In the genomic region with DNA sequence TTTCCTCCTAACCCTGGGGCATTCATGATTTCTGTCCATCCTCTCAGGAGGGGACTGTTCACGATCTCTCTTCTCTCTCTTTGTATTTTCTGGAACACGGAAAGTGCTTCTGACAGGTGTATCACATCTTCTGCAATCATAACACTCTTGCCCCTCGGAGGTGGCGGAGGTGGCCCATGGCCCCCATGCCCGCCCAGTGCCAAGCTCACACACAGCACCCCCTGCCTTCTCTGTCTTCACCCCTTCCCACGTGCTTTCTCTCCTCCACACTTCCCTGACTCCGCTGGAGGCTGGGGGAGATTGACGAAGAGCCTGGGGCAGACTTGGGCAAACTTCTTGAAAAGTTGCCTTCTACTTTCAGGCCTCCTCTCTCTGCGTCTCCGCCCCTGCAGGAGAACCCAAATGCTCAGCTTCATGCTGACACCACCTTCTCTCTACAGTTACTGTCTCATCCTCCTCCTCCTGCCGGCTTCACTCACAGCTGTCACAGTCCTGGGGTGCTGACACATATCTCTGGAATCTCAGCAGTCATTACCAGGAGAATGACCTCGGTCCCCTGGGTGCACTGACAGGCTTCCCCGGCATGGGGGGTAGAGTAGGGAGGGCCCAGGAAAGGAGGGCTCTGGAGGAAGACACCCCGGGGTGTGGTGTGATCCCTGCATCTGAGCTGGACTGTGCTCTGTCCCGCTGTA, we compare ENCODE assay signal across 15 cellular contexts.
A peak's percentile ranks its signal among the peaks of the same experiment; 100 is the strongest.
DNase-seq lines count a peak whose midpoint lies in the region; ATAC-seq and TF ChIP-seq lines count a peak whose summit lies in the region.
"Had no signal": no experiment of that assay in that cellular context is flagged by ENCODE, and none has a peak within 500 bp of the region (broad histone marks: within the 10 kb centered on the region; RNA-seq: fewer than 3 reads in every experiment).

No MANE protein-coding gene starts in this region.

- H3K27me3 Mint-ChIP-seq in GM23338 (ENCODE audit: insufficient read depth, low read depth, poor library complexity) (peaks cover 12% of the 10 kb centered on the region), H9 (ENCODE audit: low read depth) (peaks cover 1% of the 10 kb centered on the region)

- no peak overlapping the region for H3K18ac ChIP-seq in H9 (ENCODE audit: insufficient read length, low read depth, low read length)

- H3K4me2 ChIP-seq in GM23338 (no peak overlapping the region), H9 (ENCODE audit: insufficient read depth, insufficient read length, low read length) (no peak overlapping the region)

- H3K23me2 ChIP-seq in H9 (ENCODE audit: insufficient read length, low read depth, low read length, poor library complexity, severe bottlenecking), result no peaks in the 10 kb centered on the region

- no peaks in the 10 kb centered on the region for H3K27me3 ChIP-seq in GM23338 (ENCODE audit: insufficient read depth)
- H3K27me3 ChIP-seq in H9 (ENCODE audit: insufficient read depth, low read length), result no peaks in the 10 kb centered on the region

- H3K27ac ChIP-seq in GM23338 (ENCODE audit: low read depth), result no peak overlapping the region
- no peak overlapping the region for H3K27ac ChIP-seq in H9 (ENCODE audit: insufficient read length, low read depth, low read length)
- H3K27ac ChIP-seq: tibial artery had no signal

- H3K14ac ChIP-seq in H9 (ENCODE audit: insufficient read depth, low read length), result no peak overlapping the region; the same call in 1 of the 2 replicates

- ATAC-seq in GM23338, result peak; percentile 13; the same call in 2 of the 3 replicates
- ATAC-seq: activated CD8-positive, alpha-beta T cell treated with anti-CD3 and anti-CD28 coated beads, Interleukin-2, amount 10 ng/mL, durations not matched to agents 7 days and 5 days; effector memory CD8-positive, alpha-beta T cell had no signal

- H3K79me1 ChIP-seq in H9 (ENCODE audit: insufficient read depth, low read depth, low read length, poor library complexity, severe bottlenecking), result no peaks in the 10 kb centered on the region

- H2BK12ac ChIP-seq in H9 (ENCODE audit: insufficient read length, low read depth, low read length), result no peak overlapping the region

- H2BK5ac ChIP-seq in H9 (ENCODE audit: insufficient read length, low read length), result no peak overlapping the region

- H3K9me2 ChIP-seq in GM23338 (ENCODE audit: insufficient read depth), result no peaks in the 10 kb centered on the region

- H3K9me3 Mint-ChIP-seq in GM23338 (no peaks in the 10 kb centered on the region), H9 (no peaks in the 10 kb centered on the region)
- H3K9me3 Mint-ChIP-seq: brain; effector memory CD8-positive, alpha-beta T cell had no signal

- no peak overlapping the region for H3T11ph ChIP-seq in H9 (ENCODE audit: low read length)

- no peak overlapping the region for H2BK120ac ChIP-seq in H9 (ENCODE audit: low read depth, low read length, poor library complexity, severe bottlenecking)

- peak; percentile 92 for DNase-seq in A172 (ENCODE audit: low spot score)
- DNase-seq in GM23338 (ENCODE audit: low spot score), result no peak
- DNase-seq in RKO (ENCODE audit: low spot score), result peak; percentile 3
- peak; percentile 56 for DNase-seq in glomerular visceral epithelial cell (ENCODE audit: extremely low spot score)
- DNase-seq in T-helper 2 cell, result no peak
- no peak for DNase-seq in stimulated activated CD4-positive, alpha-beta T cell treated with anti-CD3 and anti-CD28 coated beads, Interleukin-4, amount 100 ng/mL, for 24 hours
- no peak for DNase-seq in H9
- no peak for DNase-seq in NCI-H69 (lab: John Stamatoyannopoulos, UW)
- DNase-seq: activated CD8-positive, alpha-beta T cell treated with anti-CD3 and anti-CD28 coated beads, Interleukin-2, amount 10 ng/mL, durations not matched to agents 7 days and 5 days; activated gamma-delta T cell; effector memory CD8-positive, alpha-beta T cell; NCI-H526; SHP77 treated with DMSO at 0.1 percent for 48 hours; tibial artery had no signal

- H4K20me1 ChIP-seq in GM23338 (replicated peaks; ENCODE audit: insufficient read depth), result no peaks in the 10 kb centered on the region
- H4K20me1 ChIP-seq in H9 (ENCODE audit: control insufficient read depth, insufficient read depth, insufficient read length), result no peaks in the 10 kb centered on the region

- H3K4me1 Mint-ChIP-seq in GM23338, result peaks cover 35% of the 10 kb centered on the region
- H3K4me1 Mint-ChIP-seq in H9, result peaks cover 28 to 41% of the 10 kb centered on the region in 2 experiments

- H3F3A ChIP-seq in GM23338 (replicated peaks; ENCODE audit: low read depth), result no peaks in the 10 kb centered on the region

- no peak overlapping the region for H3K56ac ChIP-seq in H9 (ENCODE audit: insufficient read length, low read depth, low read length)

- H3K79me2 ChIP-seq in GM23338 (replicated peaks; ENCODE audit: insufficient read depth) (no peaks in the 10 kb centered on the region), H9 (ENCODE audit: insufficient read depth, low read length) (no peaks in the 10 kb centered on the region)

- H3K9me3 ChIP-seq in H9 (ENCODE audit: control insufficient read depth, low read depth, low read length), result no peaks in the 10 kb centered on the region
- H3K9me3 ChIP-seq: tibial artery had no signal

- no peak overlapping the region for H3K4me3 ChIP-seq in GM23338
- H3K4me3 ChIP-seq: tibial artery had no signal

- H4K8ac ChIP-seq in H9 (replicated peaks; ENCODE audit: insufficient read length, low read depth, low read length), result no peak overlapping the region

- H4K5ac ChIP-seq in H9 (ENCODE audit: insufficient read length, low read depth, low read length), result no peak overlapping the region

- TF ChIP-seq CTCF in GM23338 (conservative IDR thresholded peaks at IDR 0.05; ENCODE audit: low read depth in 2 of 2), result no peak
- no peak for TF ChIP-seq CTCF in H9 (conservative IDR thresholded peaks at IDR 0.05)

- no peak overlapping the region for H3K9ac ChIP-seq in H9 (ENCODE audit: extremely low read depth, insufficient read length, low read length)

- no CpG with 5 or more reads among the region's 15 CpGs for WGBS in H9 (ENCODE audit: extremely low coverage, insufficient read length, low lambda C conversion rate)

- H2AK5ac ChIP-seq in H9 (ENCODE audit: insufficient read length, low read length), result no peak overlapping the region

- no peak overlapping the region for H4K91ac ChIP-seq in H9 (ENCODE audit: insufficient read length, low read depth, low read length)

- H2AFZ ChIP-seq in GM23338 (no peak overlapping the region), H9 (ENCODE audit: low read length) (no peak overlapping the region)

- H3K36me3 ChIP-seq in GM23338 (ENCODE audit: insufficient read depth), result no peaks in the 10 kb centered on the region
- H3K36me3 ChIP-seq: tibial artery had no signal

- no peak overlapping the region for H3K23ac ChIP-seq in H9 (ENCODE audit: insufficient read length, low read depth, low read length)

- H2BK20ac ChIP-seq in H9 (ENCODE audit: low read depth, low read length, poor library complexity, severe bottlenecking), result no peak overlapping the region

- H2BK15ac ChIP-seq in H9 (ENCODE audit: low read depth, low read length), result no peak overlapping the region

- H3K4me1 ChIP-seq in GM23338 (ENCODE audit: insufficient read depth) (peaks cover 11% of the 10 kb centered on the region), H9 (ENCODE audit: insufficient read depth, low read length) (peaks cover 10% of the 10 kb centered on the region; the same call in 1 of the 2 replicates)
- H3K4me1 ChIP-seq: tibial artery had no signal

- H3K36me3 Mint-ChIP-seq in GM23338 (ENCODE audit: low read depth), result no peaks in the 10 kb centered on the region
- H3K36me3 Mint-ChIP-seq in H9 (ENCODE audit: insufficient read depth in 1 of 3, low read depth in 3 of 3), result no peaks in the 10 kb centered on the region

- H3K4me3 Mint-ChIP-seq in GM23338, result no peak overlapping the region
- H3K4me3 Mint-ChIP-seq in H9, result no peak overlapping the region
- H3K4me3 Mint-ChIP-seq: activated CD8-positive, alpha-beta T cell treated with anti-CD3 and anti-CD28 coated beads, Interleukin-2, amount 10 ng/mL, durations not matched to agents 7 days and 5 days; brain; effector memory CD8-positive, alpha-beta T cell had no signal

- H3K27ac Mint-ChIP-seq in GM23338 (peak overlapping the region; percentile 5; the same call in 1 of the 2 replicates), H9 (no peak overlapping the region; a peak in 1 of 7 replicates)
- H3K27ac Mint-ChIP-seq: activated CD8-positive, alpha-beta T cell treated with anti-CD3 and anti-CD28 coated beads, Interleukin-2, amount 10 ng/mL, durations not matched to agents 7 days and 5 days; effector memory CD8-positive, alpha-beta T cell had no signal

- H3K4ac ChIP-seq in H9 (ENCODE audit: low read depth, low read length), result no peak overlapping the region

TF ChIP-seq in GM23338, 12 proteins besides CTCF, POLR2A, EP300 and RAD21:
- TF ChIP-seq EZH2 (IDR thresholded peaks at IDR 0.05; ENCODE audit: low read depth, unreplicated experiment), result no peak
- no peak for TF ChIP-seq CREB1 (CRISPR knock-in tag; IDR thresholded peaks at IDR 0.05; ENCODE audit: low read depth)
- TF ChIP-seq STAT1 (IDR thresholded peaks at IDR 0.05; ENCODE audit: unreplicated experiment), result no peak

Comparison
In these comparisons a context has a peak if more than half of its experiments do, and no peak if none do; other contexts are left out.
1. DNase-seq: peak in A172 (single experiment), RKO (single experiment) and glomerular visceral epithelial cell (single experiment); none in GM23338 (single experiment), T-helper 2 cell (0 of 5), stimulated activated CD4-positive, alpha-beta T cell treated with anti-CD3 and anti-CD28 coated beads, Interleukin-4, amount 100 ng/mL, for 24 hours (single experiment), H9 (single experiment) and NCI-H69 (single experiment).